2 cellular contexts compared by ENCODE assay signal in genomic region chr20:35626386-35627001, GRCh38.
TF ChIP-seq lines count a peak whose summit lies in the region.

No MANE protein-coding gene starts in this region.

TF ChIP-seq in IMR-90, 13 proteins besides CTCF, POLR2A, EP300 and RAD21:
- TF ChIP-seq RFX5 (IDR thresholded peaks at IDR 0.05; ENCODE audit: low read depth, low read length) (no peak), MXI1 (IDR thresholded peaks at IDR 0.05; ENCODE audit: borderline replicate concordance, low read depth, low read length) (no peak)

TF ChIP-seq in K562, 482 proteins besides CTCF, POLR2A, EP300 and RAD21:
- TF ChIP-seq ZNF436 (CRISPR knock-in tag; IDR thresholded peaks at IDR 0.05) (no peak), POU5F1 (IDR thresholded peaks at IDR 0.05; ENCODE audit: borderline replicate concordance, low read depth, low read length, partially characterized antibody) (no peak), REST (CRISPR knock-in tag; IDR thresholded peaks at IDR 0.05; ENCODE audit: low read depth) (no peak), EHMT2 (IDR thresholded peaks at IDR 0.05) (no peak), NFIX (CRISPR knock-in tag; IDR thresholded peaks at IDR 0.05; ENCODE audit: low read depth) (no peak), ZNF740 (CRISPR knock-in tag; IDR thresholded peaks at IDR 0.05) (no peak), ZNF740 (tag; IDR thresholded peaks at IDR 0.05) (no peak), ILK (tag; IDR thresholded peaks at IDR 0.05; ENCODE audit: borderline replicate concordance, low read depth) (no peak)
TF ChIP-seq in K562: peak in this region for 0.
